In the genomic region with DNA sequence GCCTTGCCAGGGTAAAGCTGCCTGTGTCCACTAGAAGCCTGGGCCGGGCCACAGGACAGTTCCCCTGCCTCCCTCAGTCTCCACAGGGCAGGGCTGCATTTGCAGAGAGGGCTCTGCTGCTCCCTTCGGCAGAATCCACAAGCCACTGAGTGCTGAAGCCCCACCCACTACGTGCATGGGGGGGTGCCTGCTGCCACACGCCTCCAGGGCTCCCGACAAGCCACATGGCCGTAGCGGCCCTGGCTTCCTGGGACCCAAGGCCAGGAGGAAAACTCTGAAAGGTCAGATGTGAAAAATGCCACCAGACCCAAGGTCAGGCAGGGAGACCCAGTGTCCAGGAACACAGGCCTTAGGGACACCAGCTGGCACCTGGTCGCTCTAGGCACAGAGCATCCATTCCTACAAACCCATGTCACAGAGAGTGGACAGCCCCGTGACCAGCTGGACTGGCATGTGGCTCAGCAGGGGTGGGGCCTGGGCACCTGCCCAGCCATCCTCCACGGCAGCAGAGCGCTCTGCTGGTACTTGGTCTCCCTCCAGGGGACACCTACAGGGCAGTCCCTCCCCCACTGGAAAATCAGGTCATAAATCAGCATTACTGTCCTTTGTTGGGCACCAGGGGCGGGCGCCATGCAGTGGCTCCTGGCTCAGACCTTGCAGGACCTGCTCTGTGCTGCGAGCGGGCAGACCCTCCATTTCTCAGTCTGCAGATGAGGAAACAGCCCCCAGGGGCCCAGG, we compare ENCODE assay signal across 1 cellular context.
TF ChIP-seq lines count a peak whose summit lies in the region.

No MANE protein-coding gene starts in this region.

TF ChIP-seq in HepG2, 621 proteins besides CTCF, POLR2A, EP300 and RAD21 (continued from another document):
- peak; percentile 75 for TF ChIP-seq ZNF687 (CRISPR knock-in tag; IDR thresholded peaks at IDR 0.05)
- 0 out of 2 replicates have a peak, but pooled peaks have one; percentile 12 for TF ChIP-seq RXRA (CRISPR knock-in tag; IDR thresholded peaks at IDR 0.05)
- TF ChIP-seq, protein P1, sequence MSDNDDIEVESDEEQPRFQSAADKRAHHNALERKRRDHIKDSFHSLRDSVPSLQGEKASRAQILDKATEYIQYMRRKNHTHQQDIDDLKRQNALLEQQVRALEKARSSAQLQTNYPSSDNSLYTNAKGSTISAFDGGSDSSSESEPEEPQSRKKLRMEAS (IDR thresholded peaks at IDR 0.05), result peak; percentile 46; the same call in 1 of the 2 replicates
- TF ChIP-seq ZFP37 (CRISPR knock-in tag; IDR thresholded peaks at IDR 0.05; ENCODE audit: borderline replicate concordance), result no peak
- 0 out of 2 replicates have a peak, but pooled peaks have one; percentile 25 for TF ChIP-seq GATAD2A (CRISPR knock-in tag; IDR thresholded peaks at IDR 0.05)
- TF ChIP-seq SOX6 (IDR thresholded peaks at IDR 0.05), result no peak
- 0 out of 2 replicates have a peak, but pooled peaks have one; percentile 12 for TF ChIP-seq SOX6 (CRISPR knock-in tag; IDR thresholded peaks at IDR 0.05)
- peak; percentile 97 for TF ChIP-seq ZBTB38 (CRISPR knock-in tag; IDR thresholded peaks at IDR 0.05)
- TF ChIP-seq ZBTB33 (CRISPR knock-in tag; IDR thresholded peaks at IDR 0.05), result peak; percentile 90
- TF ChIP-seq MYC (CRISPR knock-in tag; IDR thresholded peaks at IDR 0.05; ENCODE audit: borderline replicate concordance), result peak; percentile 55; the same call in 1 of the 2 replicates
- no peak for TF ChIP-seq MZF1 (CRISPR knock-in tag; IDR thresholded peaks at IDR 0.05; ENCODE audit: borderline replicate concordance)
- 0 out of 2 replicates have a peak, but pooled peaks have one; percentile 63 for TF ChIP-seq ZNF740 (CRISPR knock-in tag; IDR thresholded peaks at IDR 0.05)
- TF ChIP-seq ZFX (CRISPR knock-in tag; IDR thresholded peaks at IDR 0.05; ENCODE audit: low read depth), result 0 out of 2 replicates have a peak, but pooled peaks have one; percentile 18
- no peak for TF ChIP-seq PRDM10 (CRISPR knock-in tag; IDR thresholded peaks at IDR 0.05; ENCODE audit: low read depth)
- TF ChIP-seq, protein P2, sequence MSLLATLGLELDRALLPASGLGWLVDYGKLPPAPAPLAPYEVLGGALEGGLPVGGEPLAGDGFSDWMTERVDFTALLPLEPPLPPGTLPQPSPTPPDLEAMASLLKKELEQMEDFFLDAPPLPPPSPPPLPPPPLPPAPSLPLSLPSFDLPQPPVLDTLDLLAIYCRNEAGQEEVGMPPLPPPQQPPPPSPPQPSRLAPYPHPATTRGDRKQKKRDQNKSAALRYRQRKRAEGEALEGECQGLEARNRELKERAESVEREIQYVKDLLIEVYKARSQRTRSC (CRISPR knock-in tag; IDR thresholded peaks at IDR 0.05; ENCODE audit: low read depth), result no peak
